In genomic region chr20:2398453-2398852, GRCh38 we compare ENCODE assay signal across 23 cellular contexts. TPM values are rescaled to one million over a fixed set of nuclear protein-coding genes. Genes with fewer than 3 reads are reported as not detected.
DNase-seq lines count a peak whose midpoint lies in the region; ATAC-seq, FAIRE-seq and TF ChIP-seq lines count a peak whose summit lies in the region.
"Had no signal": no experiment of that assay in that cellular context is flagged by ENCODE, and none has a peak within 500 bp of the region (broad histone marks: within the 10 kb centered on the region; RNA-seq: fewer than 3 reads in every experiment).

No MANE protein-coding gene starts in this region.

- no peaks in the 10 kb centered on the region for H4K20me1 ChIP-seq in K562 (replicated peaks; ENCODE audit: control insufficient read depth, insufficient read depth, low read length)

- no peak for TF ChIP-seq RAD21 in K562 (CRISPR knock-in tag; conservative IDR thresholded peaks at IDR 0.05 in 1 of 2, IDR thresholded peaks at IDR 0.05 in 1 of 2)

- DNase-seq in AG20443 (ENCODE audit: low spot score) (peak; percentile 3), HL-60 (ENCODE audit: low read depth in 1 of 2, low spot score in 1 of 2) (peak; percentile 50 to 60), NOMO-1 treated with DMSO at 0.1 percent for 48 hours (lab: John Stamatoyannopoulos, UW; ENCODE audit: unreplicated experiment) (peak; percentile 64), K562 (ENCODE audit: extremely low read depth in 1 of 4, low spot score in 3 of 4) (no peak), WTC11 (ENCODE audit: low spot score) (no peak), superior temporal gyrus (ENCODE audit: extremely low spot score) (no peak)
- DNase-seq: Caco-2; CD4-positive, CD25-positive, alpha-beta regulatory T cell; DMS153; NCI-H1417 treated with DMSO at 0.1 percent for 48 hours; NCI-H1930; NCI-H2171; NCI-H446; NCI-H69; NK-92 treated with Interleukin-12 subunit alpha and Interleukin-12 subunit beta, amount 100 ng/mL, for 24 hours; Right ventricle myocardium superior; T-helper 17 cell had no signal

- POLR2A ChIA-PET in K562 (lab: Yijun Ruan, JAX): no interaction called here
- POLR2A ChIA-PET in WTC11 (lab: Charles Lee): interaction anchor here (0.6 to 0.8 kb wide), 2 partner anchors 32 to 724 kb away, joined by 3 to 6 read pairs; no protein-coding TSS in a partner anchor

- H3K36me3 Mint-ChIP-seq in WTC11: no peaks in the 10 kb centered on the region
- H3K36me3 Mint-ChIP-seq: CD4-positive, CD25-positive, alpha-beta regulatory T cell had no signal

- H3K9me1 ChIP-seq in K562 (ENCODE audit: control insufficient read depth, insufficient read depth, low read length): no peaks in the 10 kb centered on the region

- no peak for TF ChIP-seq POLR2A in K562 (conservative IDR thresholded peaks at IDR 0.05)

- no peaks in the 10 kb centered on the region for H3K9me3 Mint-ChIP-seq in WTC11
- H3K9me3 Mint-ChIP-seq: GM23338 had no signal

- H3K27ac ChIP-seq in HL-60 (replicated peaks) (0 out of 2 replicates have a peak overlapping the region, but pooled peaks have one; percentile 8), K562 (ENCODE audit: extremely low read depth, low read depth, low read length) (no peak overlapping the region)
- H3K27ac ChIP-seq: KMS-11 had no signal

- no peaks in the 10 kb centered on the region for H3K27me3 ChIP-seq in HL-60 (ENCODE audit: insufficient read depth, poor library complexity, severe bottlenecking)
- H3K27me3 ChIP-seq in K562 (ENCODE audit: control insufficient read depth in 2 of 2, insufficient read depth in 2 of 2, low read length in 2 of 2): peaks cover 5 to 26% of the 10 kb centered on the region in 2 experiments; a peak in 3 of 5 replicates

- no peak overlapping the region for H3K4me3 Mint-ChIP-seq in WTC11
- H3K4me3 Mint-ChIP-seq: CD4-positive, CD25-positive, alpha-beta regulatory T cell; GM23338; T-helper 17 cell had no signal

- no peak for FAIRE-seq in K562 (lab: Jason Lieb, UNC)

- H3K27ac Mint-ChIP-seq in WTC11: no peak overlapping the region
- H3K27ac Mint-ChIP-seq: CD4-positive, CD25-positive, alpha-beta regulatory T cell; GM23338; T-helper 17 cell had no signal

- 0 out of 2 replicates have a peak, but pooled peaks cover 3% of the 10 kb centered on the region for H3K4me1 Mint-ChIP-seq in WTC11
- H3K4me1 Mint-ChIP-seq: CD4-positive, CD25-positive, alpha-beta regulatory T cell; GM23338; T-helper 17 cell had no signal

- H3K9ac ChIP-seq in K562 (ENCODE audit: insufficient read depth in 1 of 2, low read depth in 2 of 2, low read length in 2 of 2): no peak overlapping the region
- H3K9ac ChIP-seq: KMS-11 had no signal

- H3K36me3 ChIP-seq in K562 (ENCODE audit: control insufficient read depth, insufficient read depth, low read length): no peaks in the 10 kb centered on the region

- H3K9me3 ChIP-seq in K562 (replicated peaks; ENCODE audit: control insufficient read depth, insufficient read depth, low read depth, low read length): no peaks in the 10 kb centered on the region
- H3K9me3 ChIP-seq: Caco-2 had no signal

- H3K4me3 ChIP-seq in HL-60 (replicated peaks; ENCODE audit: insufficient read depth, low read length) (no peak overlapping the region), K562 (no peak overlapping the region)
- H3K4me3 ChIP-seq: GM23338 had no signal

- in situ Hi-C loops in K562 (cut with MboI): no loop called here

- BruUV-seq in K562 (replicated peaks; lab: Mats Ljungman, UMichigan): no TSS peak

- 0% methylated on average over 1 of the region's 1 CpG for WGBS in K562 (ENCODE audit: insufficient coverage, low coverage, missing lambda C conversion rate)

- intact Hi-C loops in K562 (cut with micrococcal nuclease): no loop called here

- TF ChIP-seq CTCF in HL-60 (IDR thresholded peaks at IDR 0.05; ENCODE audit: insufficient read depth, low read length) (no peak), K562 (IDR thresholded peaks at IDR 0.05 in 2 of 3, conservative IDR thresholded peaks at IDR 0.05 in 1 of 3; ENCODE audit: insufficient read depth in 2 of 3, low read depth in 1 of 3, low read length in 3 of 3) (no peak), WTC11 (IDR thresholded peaks at IDR 0.05) (no peak)

- no peak overlapping the region for H3K4me2 ChIP-seq in K562 (ENCODE audit: insufficient read depth, low read length)
- H3K4me2 ChIP-seq: GM23338, KMS-11 had no signal

- TF ChIP-seq EP300 in K562 (IDR thresholded peaks at IDR 0.05; ENCODE audit: low read length): no peak

- no peaks in the 10 kb centered on the region for H3K79me2 ChIP-seq in K562 (ENCODE audit: control insufficient read depth, insufficient read depth, low read length)

- ATAC-seq in K562: no peak
- no peak for ATAC-seq in WTC11
- no peak for ATAC-seq in GM21825 (IDR thresholded peaks at IDR 0.05; ENCODE audit: unreplicated experiment)
- ATAC-seq: GM23338, Panc1, T-helper 17 cell had no signal

- no peak overlapping the region for H2AFZ ChIP-seq in K562 (ENCODE audit: low read depth, low read length)
- H2AFZ ChIP-seq: GM23338 had no signal

- CTCF ChIA-PET in K562 (lab: Yijun Ruan, JAX; ENCODE audit: low intra/inter-chr PET ratio) (no interaction called here), WTC11 (lab: Charles Lee) (interaction anchor here (4.6 kb wide), 1 partner anchor 12 kb away, joined by 24 read pairs; no protein-coding TSS in a partner anchor)

- no peaks in the 10 kb centered on the region; the same call in 1 of the 2 replicates for H3K27me3 Mint-ChIP-seq in WTC11 (ENCODE audit: low read depth)
- H3K27me3 Mint-ChIP-seq: CD4-positive, CD25-positive, alpha-beta regulatory T cell had no signal

- no peaks in the 10 kb centered on the region for H3K4me1 ChIP-seq in K562 (replicated peaks in 1 of 2; ENCODE audit: control insufficient read depth in 2 of 2, insufficient read depth in 2 of 2, low read length in 2 of 2)
- H3K4me1 ChIP-seq: Caco-2 had no signal

TF ChIP-seq in K562, 482 proteins besides CTCF, POLR2A, EP300 and RAD21:
- TF ChIP-seq SPI1 (IDR thresholded peaks at IDR 0.05; ENCODE audit: borderline replicate concordance, low read depth, low read length): peak; percentile 84
- TF ChIP-seq ESRRA (IDR thresholded peaks at IDR 0.05; ENCODE audit: borderline replicate concordance, low read depth): no peak
TF ChIP-seq in K562: peak in this region for 1.

TF ChIP-seq in WTC11, 78 proteins besides CTCF, POLR2A, EP300 and RAD21 (continues in another document):
- TF ChIP-seq AFF4 (CRISPR knock-in tag; IDR thresholded peaks at IDR 0.05; ENCODE audit: borderline replicate concordance) (no peak), GRHL2 (CRISPR knock-in tag; IDR thresholded peaks at IDR 0.05; ENCODE audit: insufficient replicate concordance, severe bottlenecking) (no peak), TEAD1 (CRISPR knock-in tag; IDR thresholded peaks at IDR 0.05) (no peak)

RNA-seq across cellular contexts. Expression of gene TGM6, which starts 17.8 kb away (rescaled TPM):
- not detected in 2 replicates for total RNA-seq in K562 (2011; cell fraction: chromatin; rRNA removed; ENCODE audit: low replicate concordance)
- not detected in 2 replicates for total RNA-seq in K562 (2011; cell fraction: nucleolus; rRNA removed)
- not detected in 2 replicates for total RNA-seq in K562 (2011; cell fraction: nucleoplasm; rRNA removed)
- total RNA-seq in K562 (2014; rRNA removed) (not detected in 2 replicates), K562 (2014; rRNA removed; fragmentation: Illumina TruSeq; extraction: Trizol) (not detected in 2 replicates), K562 (2015; rRNA removed; fragmentation: Illumina TruSeq; extraction: Trizol) (not detected in 2 replicates), K562 (2021) (not detected in 2 replicates), WTC11 (2021) (not detected in 3 replicates)
- polyA plus RNA-seq in K562 (2011; rRNA removed) (not detected in 2 replicates), K562 (2014; fragmentation: Illumina TruSeq; extraction: Trizol) (not detected in 2 replicates), K562 (2014; fragmentation: Nextera tagmentation; extraction: Ambion mirVana) (not detected), K562 (2014; rRNA removed) (not detected in 2 replicates)
- not detected in 2 replicates for polyA plus RNA-seq in K562 (2011; cell fraction: cytosol; rRNA removed)
- not detected in 2 replicates for polyA plus RNA-seq in K562 (2011; cell fraction: nucleus; rRNA removed)
- polyA plus RNA-seq in K562 (2012): not detected in 2 replicates
- polyA minus RNA-seq in K562 (2011; rRNA and poly(A)+ RNA removed): not detected in 2 replicates
- not detected in 2 replicates for polyA minus RNA-seq in K562 (2011; cell fraction: cytosol; rRNA and poly(A)+ RNA removed)
- polyA minus RNA-seq in K562 (2011; cell fraction: nucleus; rRNA and poly(A)+ RNA removed): not detected in 2 replicates
- total RNA-seq: A673; Caco-2; CD4-positive, CD25-positive, alpha-beta regulatory T cell; GM23338; MCF 10A; Right ventricle myocardium superior; T-helper 17 cell had no signal
- polyA plus RNA-seq: CD4-positive, CD25-positive, alpha-beta regulatory T cell; GM23338 had no signal

Comparison
In these comparisons a context has a peak if more than half of its experiments do, and no peak if none do; other contexts are left out.
1. DNase-seq: peak in AG20443 (single experiment), HL-60 (2 of 2) and NOMO-1 treated with DMSO at 0.1 percent for 48 hours (single experiment); none in K562 (0 of 4), WTC11 (single experiment) and superior temporal gyrus (single experiment).